In genomic region chr3:158718490-158719170, GRCh38 we compare ENCODE assay signal across 12 cellular contexts. TPM values are rescaled to one million over a fixed set of nuclear protein-coding genes. Genes with fewer than 3 reads are reported as not detected.
DNase-seq lines count a peak whose midpoint lies in the region; ATAC-seq and TF ChIP-seq lines count a peak whose summit lies in the region.
"Had no signal": no experiment of that assay in that cellular context is flagged by ENCODE, and none has a peak within 500 bp of the region (broad histone marks: within the 10 kb centered on the region; RNA-seq: fewer than 3 reads in every experiment).

No MANE protein-coding gene starts in this region.

- no peaks in the 10 kb centered on the region for H3K27me3 Mint-ChIP-seq in T-helper 17 cell
- H3K27me3 Mint-ChIP-seq: stimulated activated naive B cell treated with anti-CD40 and anti-IgM and Interleukin-4, amounts not matched to agents 10 μg/mL and 1 μg/mL and 100 μg/mL, for 72 hours had no signal

- no peak overlapping the region for H3K4me3 Mint-ChIP-seq in T-helper 17 cell
- H3K4me3 Mint-ChIP-seq: stimulated activated naive B cell treated with anti-CD40 and anti-IgM and Interleukin-4, amounts not matched to agents 10 μg/mL and 1 μg/mL and 100 μg/mL, for 72 hours had no signal

- no peak overlapping the region for H3K27ac Mint-ChIP-seq in T-helper 17 cell
- H3K27ac Mint-ChIP-seq: stimulated activated naive B cell treated with anti-CD40 and anti-IgM and Interleukin-4, amounts not matched to agents 10 μg/mL and 1 μg/mL and 100 μg/mL, for 72 hours had no signal

- POLR2A ChIA-PET in AG04449 (lab: Yijun Ruan, JAX): interaction anchor here (0.6 to 1.2 kb wide), 2 partner anchors 9 to 60 kb away, joined by 3 read pairs; no protein-coding TSS in a partner anchor

- no peak overlapping the region for H3K4me3 ChIP-seq in AG04449 (ENCODE audit: low read depth, low read length)

- H3K9me3 ChIP-seq in T-helper 17 cell (ENCODE audit: control insufficient read depth, low read length, poor library complexity, severe bottlenecking): no peaks in the 10 kb centered on the region

- H3K36me3 Mint-ChIP-seq in T-helper 17 cell (ENCODE audit: low read depth): peaks cover 5% of the 10 kb centered on the region

- ATAC-seq in HG03097 (IDR thresholded peaks at IDR 0.05; ENCODE audit: low FRiP score, unreplicated experiment): no peak
- no peak for ATAC-seq in T-helper 17 cell
- ATAC-seq in HG02973 (IDR thresholded peaks at IDR 0.05; ENCODE audit: unreplicated experiment): no peak
- ATAC-seq: stimulated activated naive B cell treated with anti-CD40 and anti-IgM and Interleukin-4, amounts not matched to agents 10 μg/mL and 1 μg/mL and 100 μg/mL, for 72 hours had no signal

- TF ChIP-seq CTCF in AG04449 (IDR thresholded peaks at IDR 0.05; ENCODE audit: insufficient read depth, low read length, missing control alignments): no peak

- H3K4me1 Mint-ChIP-seq in T-helper 17 cell: peaks cover 28% of the 10 kb centered on the region

- CTCF ChIA-PET in AG04449 (lab: Yijun Ruan, JAX): interaction anchor here (1.0 to 8.4 kb wide), 8 partner anchors 9 to 179 kb away, joined by 3 to 78 read pairs (median 4); partner anchors contain the start of genes GFM1 and MFSD1

- DNase-seq in AG04449 (ENCODE audit: low read depth, low spot score) (peak; percentile 91), HS-27A (ENCODE audit: low read depth) (peak; percentile 83), brain pericyte (ENCODE audit: low read depth, low spot score) (peak; percentile 78), islet precursor cell (peak; percentile 56), T-helper 17 cell (no peak), foreskin melanocyte (no peak)
- DNase-seq: KBM-7; NCI-H524 treated with DMSO at 0.1 percent for 48 hours; stimulated activated naive B cell treated with anti-CD40 and anti-IgM and Interleukin-4, amounts not matched to agents 10 μg/mL and 1 μg/mL and 100 μg/mL, for 72 hours had no signal

RNA-seq across cellular contexts. Expression of gene RARRES1, which starts 13.6 kb away (rescaled TPM):
- total RNA-seq in T-helper 17 cell: not detected
- total RNA-seq: T-helper 1 cell treated with Interleukin-12 subunit alpha and Interleukin-12 subunit beta and Interleukin-4 antibody, amounts not matched to agents 30 ng/mL and 1 ng/mL, for 36 hours had no signal

RNA-seq across cellular contexts. Expression of gene LXN, which starts 46.2 kb away (rescaled TPM):
- total RNA-seq in T-helper 17 cell: 1 to 10 TPM; 3.6 to 5.6 TPM

Comparison
In these comparisons a context has a peak if more than half of its experiments do, and no peak if none do; other contexts are left out.
1. DNase-seq: peak in AG04449 (single experiment), HS-27A (single experiment), brain pericyte (single experiment) and islet precursor cell (single experiment); none in T-helper 17 cell (0 of 3) and foreskin melanocyte (single experiment).